In genomic region chr7:55194522-55194921, GRCh38 we compare ENCODE assay signal across 30 cellular contexts.
DNase-seq lines count a peak whose midpoint lies in the region; FAIRE-seq and TF ChIP-seq lines count a peak whose summit lies in the region.
"Had no signal": no experiment of that assay in that cellular context is flagged by ENCODE, and none has a peak within 500 bp of the region (broad histone marks: within the 10 kb centered on the region; RNA-seq: fewer than 3 reads in every experiment).

No MANE protein-coding gene starts in this region.

- no peak overlapping the region for H3K56ac ChIP-seq in H1 (replicated peaks; ENCODE audit: insufficient read length, low read depth, low read length)

- no peaks in the 10 kb centered on the region for H3K9me3 ChIP-seq in BLaER1
- H3K9me3 ChIP-seq in H1 (ENCODE audit: insufficient read depth in 2 of 2, low read depth in 1 of 2, low read length in 1 of 2) = no peaks in the 10 kb centered on the region
- no peaks in the 10 kb centered on the region for H3K9me3 ChIP-seq in osteoblast (ENCODE audit: low read depth, low read length)
- H3K9me3 ChIP-seq: heart left ventricle had no signal

- H3K23me2 ChIP-seq in H1 (ENCODE audit: low read depth, low read length) = no peaks in the 10 kb centered on the region

- H3K4me3 Mint-ChIP-seq in HFFc6 = peak overlapping the region; percentile 66; the same call in 1 of the 2 replicates
- H3K4me3 Mint-ChIP-seq: activated naive CD4-positive, alpha-beta T cell treated with anti-CD3 and anti-CD28 coated beads for 36 hours; B cell; neural crest cell had no signal

- H3K36me3 Mint-ChIP-seq in HFFc6 (ENCODE audit: low read depth) = peaks cover 50% of the 10 kb centered on the region

- TF ChIP-seq POLR2A in H1 (IDR thresholded peaks at IDR 0.05; ENCODE audit: control extremely low read depth in 1 of 2, low read depth in 2 of 2, low read length in 2 of 2) (no peak), H54 (IDR thresholded peaks at IDR 0.05; ENCODE audit: low read depth, low read length) (no peak)

- CTCF ChIA-PET in H1 (lab: Charles Lee; ENCODE audit: partially characterized antibody) = interaction anchor here (1.9 kb wide), 1 partner anchor 56 kb away, joined by 5 read pairs; no protein-coding TSS in a partner anchor

- H4K91ac ChIP-seq in H1 (replicated peaks; ENCODE audit: insufficient read length, low read length) = peak overlapping the region; percentile 78

- POLR2A ChIA-PET in H1 (lab: Charles Lee; ENCODE audit: partially characterized antibody) = no interaction called here

- H3K27me3 ChIP-seq in BLaER1 (no peaks in the 10 kb centered on the region), H1 (replicated peaks in 1 of 4; ENCODE audit: control insufficient read depth in 3 of 4, extremely low read depth in 1 of 4, insufficient read depth in 3 of 4, low read length in 3 of 4) (no peaks in the 10 kb centered on the region), osteoblast (ENCODE audit: insufficient read depth, low read length) (no peaks in the 10 kb centered on the region)
- H3K27me3 ChIP-seq: heart left ventricle had no signal

- H3K14ac ChIP-seq in H1 (ENCODE audit: insufficient read length) = no peak overlapping the region

- H2BK20ac ChIP-seq in H1 (ENCODE audit: low read length) = no peak overlapping the region

- H3K4me1 ChIP-seq in BLaER1 (peaks cover 9% of the 10 kb centered on the region), H1 (replicated peaks in 1 of 4; ENCODE audit: control insufficient read depth in 3 of 4, insufficient read depth in 4 of 4, low read length in 3 of 4) (peaks cover 12 to 30% (median 28%) of the 10 kb centered on the region in 4 experiments), osteoblast (ENCODE audit: insufficient read depth, low read length) (peaks cover 23% of the 10 kb centered on the region)

- 94% methylated on average over 6 of the region's 6 CpGs; no CpG with 5 or more reads in 1 of the 2 experiments for WGBS in H1 (ENCODE audit: extremely low coverage in 1 of 2, insufficient coverage in 1 of 2, insufficient read length in 1 of 2, insufficient replicate concordance in 2 of 2, low coverage in 1 of 2, low lambda C conversion rate in 2 of 2, missing lambda C conversion rate in 1 of 2), 2 experiments

- no peak overlapping the region for H4K5ac ChIP-seq in H1 (ENCODE audit: insufficient read length, low read depth, low read length)

- H2AK5ac ChIP-seq in H1 (ENCODE audit: low read depth, low read length) = no peak overlapping the region

- TF ChIP-seq EP300 in H1 (IDR thresholded peaks at IDR 0.05; ENCODE audit: borderline replicate concordance in 1 of 2, low read depth in 2 of 2, low read length in 2 of 2) = no peak

- no peak for DNase-seq in HFFc6
- DNase-seq in H1 (ENCODE audit: low read depth in 1 of 2, low spot score in 2 of 2) = peak in 1 of 2 experiments; percentile 33
- no peak for DNase-seq in osteoblast (ENCODE audit: insufficient read length, low spot score, missing footprints)
- DNase-seq in H54 (ENCODE audit: insufficient read length, low spot score) = no peak
- DNase-seq in NCI-H146 treated with DMSO at 0.1 percent for 48 hours (lab: John Stamatoyannopoulos, UW; ENCODE audit: unreplicated experiment) = no peak
- DNase-seq in T1000 (lab: John Stamatoyannopoulos, UW) = no peak
- DNase-seq: ACHN; activated CD4-positive, alpha-beta T cell treated with anti-CD3 and anti-CD28 coated beads, Interleukin-2, amount 50 U/mL, for 48 hours; activated naive CD4-positive, alpha-beta T cell treated with anti-CD3 and anti-CD28 coated beads for 36 hours; central memory CD4-positive, alpha-beta T cell; foreskin melanocyte; GM23248; heart left ventricle; kidney glomerular epithelial cell; mammary epithelial cell; NCI-H1105; NCI-H187 treated with DMSO at 0.1 percent for 48 hours; NCI-H2171; NCI-H510A; OCI-M1; stimulated activated naive CD4-positive, alpha-beta T cell; T-helper 1 cell had no signal

- no peak overlapping the region for H2AFZ ChIP-seq in H1 (ENCODE audit: low read length)
- H2AFZ ChIP-seq in osteoblast (ENCODE audit: low read length) = no peak overlapping the region
- H2AFZ ChIP-seq: GM23248 had no signal

- H3K9me3 Mint-ChIP-seq in HFFc6 = no peaks in the 10 kb centered on the region
- H3K9me3 Mint-ChIP-seq: activated naive CD4-positive, alpha-beta T cell treated with anti-CD3 and anti-CD28 coated beads for 36 hours; neural crest cell had no signal

- no peak overlapping the region for H2BK5ac ChIP-seq in H1 (ENCODE audit: low read depth, low read length)

- no peak overlapping the region for H3K4me3 ChIP-seq in BLaER1
- no peak overlapping the region for H3K4me3 ChIP-seq in H1 (ENCODE audit: extremely low read depth in 1 of 4, insufficient read depth in 2 of 4, low read depth in 3 of 4, low read length in 4 of 4)
- H3K4me3 ChIP-seq in osteoblast (ENCODE audit: insufficient read depth, low read length) = no peak overlapping the region
- H3K4me3 ChIP-seq: GM23248, heart left ventricle, K562, skin epidermis had no signal

- H4K20me1 ChIP-seq in BLaER1 = no peaks in the 10 kb centered on the region
- H4K20me1 ChIP-seq in H1 (replicated peaks in 1 of 2; ENCODE audit: control insufficient read depth in 1 of 2, insufficient read depth in 2 of 2, low read length in 2 of 2) = no peaks in the 10 kb centered on the region
- peaks cover 3% of the 10 kb centered on the region for H4K20me1 ChIP-seq in osteoblast (ENCODE audit: insufficient read depth, low read length)

- no peaks in the 10 kb centered on the region for H3K36me3 ChIP-seq in BLaER1
- no peaks in the 10 kb centered on the region for H3K36me3 ChIP-seq in H1 (ENCODE audit: control insufficient read depth in 2 of 4, insufficient read depth in 4 of 4, low read length in 3 of 4)
- peaks cover 49% of the 10 kb centered on the region for H3K36me3 ChIP-seq in osteoblast (ENCODE audit: insufficient read depth, low read length)

- peaks cover 85% of the 10 kb centered on the region for H3K4me1 Mint-ChIP-seq in HFFc6 (ENCODE audit: low read depth)
- H3K4me1 Mint-ChIP-seq: B cell had no signal

- TF ChIP-seq CTCF in HFFc6 (IDR thresholded peaks at IDR 0.05) (no peak), H1 (IDR thresholded peaks at IDR 0.05; ENCODE audit: control extremely low read depth in 1 of 3, insufficient read depth in 1 of 3, low read depth in 1 of 3, low read length in 3 of 3) (no peak), osteoblast (IDR thresholded peaks at IDR 0.05; ENCODE audit: extremely low read depth, low read depth, low read length) (no peak)

- FAIRE-seq in H1 (lab: Jason Lieb, UNC) = no peak
- no peak for FAIRE-seq in H54 (lab: Jason Lieb, UNC)
- FAIRE-seq: GM12892, HTR-8/SVneo, K562, TTC549 had no signal

- H3K18ac ChIP-seq in H1 (ENCODE audit: extremely low read depth, low read length) = no peak overlapping the region

- H3K27me3 Mint-ChIP-seq in HFFc6 (ENCODE audit: insufficient read depth) = peaks cover 3% of the 10 kb centered on the region; the same call in 1 of the 2 replicates

- peak overlapping the region; percentile 76 for H4K8ac ChIP-seq in H1 (ENCODE audit: extremely low read depth, insufficient read depth, low read length)

- H3K79me2 ChIP-seq in H1 (ENCODE audit: control insufficient read depth in 1 of 2, insufficient read depth in 2 of 2, low read length in 2 of 2) (no peaks in the 10 kb centered on the region), osteoblast (ENCODE audit: insufficient read depth, low read length) (peaks cover 9% of the 10 kb centered on the region)

- H3K27ac ChIP-seq in BLaER1 (no peak overlapping the region), H1 (ENCODE audit: low read depth, low read length) (no peak overlapping the region), osteoblast (ENCODE audit: low read depth, low read length) (peak overlapping the region; percentile 26)
- H3K27ac ChIP-seq: GM23248, heart left ventricle, skin epidermis had no signal

- TF ChIP-seq RAD21 in H1 (IDR thresholded peaks at IDR 0.05 in 1 of 2, conservative IDR thresholded peaks at IDR 0.05 in 1 of 2; ENCODE audit: low read depth in 2 of 2, low read length in 2 of 2) = no peak

- H2BK120ac ChIP-seq in H1 (replicated peaks; ENCODE audit: low read depth, low read length) = no peak overlapping the region

- H3K4me2 ChIP-seq in BLaER1 = peak overlapping the region; percentile 13
- H3K4me2 ChIP-seq in H1 (ENCODE audit: insufficient read depth in 1 of 2, low read depth in 2 of 2, low read length in 2 of 2) = no peak overlapping the region
- no peak overlapping the region for H3K4me2 ChIP-seq in osteoblast (ENCODE audit: insufficient read depth, low read length)

- H3K23ac ChIP-seq in H1 (ENCODE audit: insufficient read length) = no peak overlapping the region

- H3K27ac Mint-ChIP-seq in HFFc6 = peak overlapping the region; percentile 45; the same call in 1 of the 2 replicates
- H3K27ac Mint-ChIP-seq: activated naive CD4-positive, alpha-beta T cell treated with anti-CD3 and anti-CD28 coated beads for 36 hours; B cell had no signal

- no peak overlapping the region for H2BK12ac ChIP-seq in H1 (ENCODE audit: low read depth, low read length)

- no peaks in the 10 kb centered on the region for H3K79me1 ChIP-seq in H1 (ENCODE audit: low read depth, low read length)

- H3K4ac ChIP-seq in H1 (replicated peaks; ENCODE audit: insufficient read length, low read depth, low read length) = peak overlapping the region; percentile 75

- H3K9ac ChIP-seq in BLaER1 = no peak overlapping the region
- no peak overlapping the region for H3K9ac ChIP-seq in H1 (replicated peaks in 1 of 4; ENCODE audit: extremely low read depth in 1 of 4, low read depth in 3 of 4, low read length in 3 of 4)
- H3K9ac ChIP-seq: GM23248 had no signal

- H2BK15ac ChIP-seq in H1 (ENCODE audit: low read length) = no peak overlapping the region

TF ChIP-seq in H1, 55 proteins besides CTCF, POLR2A, EP300 and RAD21:
- no peak for TF ChIP-seq KDM5A (IDR thresholded peaks at IDR 0.05; ENCODE audit: low read length)
